In genomic region chr10:104317195-104318095, GRCh38 we compare ENCODE assay signal across 11 cellular contexts. TPM values are rescaled to one million over a fixed set of nuclear protein-coding genes. Genes with fewer than 3 reads are reported as not detected.
DNase-seq lines count a peak whose midpoint lies in the region; ATAC-seq and TF ChIP-seq lines count a peak whose summit lies in the region.
"Had no signal": no experiment of that assay in that cellular context is flagged by ENCODE, and none has a peak within 500 bp of the region (broad histone marks: within the 10 kb centered on the region; RNA-seq: fewer than 3 reads in every experiment).

No MANE protein-coding gene starts in this region.

- no CpG with 5 or more reads among the region's 10 CpGs for WGBS in neuronal stem cell (ENCODE audit: extremely low coverage in 2 of 2, insufficient read length in 2 of 2, insufficient replicate concordance in 1 of 2), 2 donors

- POLR2A ChIA-PET in RWPE1 (lab: Yijun Ruan, JAX; ENCODE audit: low non-redundant PET) = interaction anchor here (0.9 kb wide), 1 partner anchor 10 kb away, joined by 4 read pairs; no protein-coding TSS in a partner anchor

- TF ChIP-seq CTCF in RWPE1 (conservative IDR thresholded peaks at IDR 0.05; ENCODE audit: low read depth) (no peak), glutamatergic neuron (IDR thresholded peaks at IDR 0.05; ENCODE audit: partially characterized antibody, unreplicated experiment) (no peak)

- no peak overlapping the region for H3K4me3 Mint-ChIP-seq in glutamatergic neuron (ENCODE audit: unreplicated experiment)
- no peak overlapping the region for H3K4me3 Mint-ChIP-seq in stimulated activated memory B cell treated with anti-CD40 and anti-IgM and Interleukin-4, amounts not matched to agents 10 μg/mL and 1 μg/mL and 100 μg/mL, for 72 hours
- H3K4me3 Mint-ChIP-seq: activated naive CD8-positive, alpha-beta T cell had no signal

- no peak overlapping the region for H2AFZ ChIP-seq in neuronal stem cell (ENCODE audit: low read length)

- no peak overlapping the region for H2BK12ac ChIP-seq in neuronal stem cell (ENCODE audit: low read length)

- CTCF ChIA-PET in RWPE1 (lab: Yijun Ruan, JAX) = interaction anchor here (0.6 to 2.3 kb wide), 7 partner anchors 10 to 128 kb away, joined by 3 to 11 read pairs (median 4); no protein-coding TSS in a partner anchor

- H3K27me3 Mint-ChIP-seq in glutamatergic neuron (ENCODE audit: unreplicated experiment) = peaks cover 5% of the 10 kb centered on the region
- H3K27me3 Mint-ChIP-seq in stimulated activated memory B cell treated with anti-CD40 and anti-IgM and Interleukin-4, amounts not matched to agents 10 μg/mL and 1 μg/mL and 100 μg/mL, for 72 hours = no peaks in the 10 kb centered on the region
- H3K27me3 Mint-ChIP-seq: activated naive CD8-positive, alpha-beta T cell had no signal

- no peak overlapping the region for H4K8ac ChIP-seq in neuronal stem cell (ENCODE audit: low read depth, low read length)

- DNase-seq in RWPE1 (ENCODE audit: low spot score) (no peak), glutamatergic neuron (no peak), HK-2 (ENCODE audit: unreplicated experiment) (no peak), neuronal stem cell (ENCODE audit: low spot score) (no peak), DMS53 (lab: John Stamatoyannopoulos, UW) (no peak)

- H3K79me1 ChIP-seq in neuronal stem cell (ENCODE audit: low read depth, low read length) = peaks cover 1% of the 10 kb centered on the region

- H3K4me1 ChIP-seq in neuronal stem cell (ENCODE audit: control insufficient read depth in 2 of 2, insufficient read depth in 1 of 2, low read depth in 1 of 2, low read length in 2 of 2) = peaks cover 5 to 6% of the 10 kb centered on the region in 2 donors

- H3K9me3 ChIP-seq in neuronal stem cell (replicated peaks in 1 of 2; ENCODE audit: control insufficient read depth in 2 of 2, insufficient read depth in 1 of 2, low read depth in 1 of 2, low read length in 2 of 2) = no peaks in the 10 kb centered on the region

- H2AK5ac ChIP-seq in neuronal stem cell (ENCODE audit: low read depth, low read length) = no peak overlapping the region

- no peak overlapping the region for H3K4me2 ChIP-seq in neuronal stem cell (ENCODE audit: insufficient read depth, low read length, poor library complexity, severe bottlenecking)
- H3K4me2 ChIP-seq: KMS-11 had no signal

- peaks cover 14% of the 10 kb centered on the region for H3K9me3 Mint-ChIP-seq in glutamatergic neuron (ENCODE audit: unreplicated experiment)
- no peaks in the 10 kb centered on the region for H3K9me3 Mint-ChIP-seq in stimulated activated memory B cell treated with anti-CD40 and anti-IgM and Interleukin-4, amounts not matched to agents 10 μg/mL and 1 μg/mL and 100 μg/mL, for 72 hours

- H3K14ac ChIP-seq in neuronal stem cell (ENCODE audit: low read length) = no peak overlapping the region

- H3K4me1 Mint-ChIP-seq in glutamatergic neuron (ENCODE audit: low read depth, unreplicated experiment) = peaks cover 40% of the 10 kb centered on the region
- peaks cover 60% of the 10 kb centered on the region for H3K4me1 Mint-ChIP-seq in stimulated activated memory B cell treated with anti-CD40 and anti-IgM and Interleukin-4, amounts not matched to agents 10 μg/mL and 1 μg/mL and 100 μg/mL, for 72 hours

- peak overlapping the region; percentile 86 for H3K27ac ChIP-seq in RWPE1
- H3K27ac ChIP-seq in neuronal stem cell (replicated peaks; ENCODE audit: low read length) = no peak overlapping the region
- H3K27ac ChIP-seq: KMS-11 had no signal

- no peak overlapping the region for H4K91ac ChIP-seq in neuronal stem cell (ENCODE audit: low read depth, low read length, poor library complexity)

- no peak overlapping the region for H3K18ac ChIP-seq in neuronal stem cell (ENCODE audit: low read length)

- no peak overlapping the region for H3K4me3 ChIP-seq in neuronal stem cell (ENCODE audit: low read length in 2 of 2)
- H3K4me3 ChIP-seq: lung had no signal

- H2BK5ac ChIP-seq in neuronal stem cell (ENCODE audit: low read length) = no peak overlapping the region

- H3K9ac ChIP-seq in neuronal stem cell (ENCODE audit: low read depth, low read length, poor library complexity) = no peak overlapping the region
- H3K9ac ChIP-seq: KMS-11 had no signal

- peak overlapping the region; percentile 43 for H3K27ac Mint-ChIP-seq in glutamatergic neuron (ENCODE audit: unreplicated experiment)
- H3K27ac Mint-ChIP-seq in stimulated activated memory B cell treated with anti-CD40 and anti-IgM and Interleukin-4, amounts not matched to agents 10 μg/mL and 1 μg/mL and 100 μg/mL, for 72 hours = peak overlapping the region; percentile 67
- H3K27ac Mint-ChIP-seq: activated naive CD8-positive, alpha-beta T cell had no signal

- no peak overlapping the region for H2BK15ac ChIP-seq in neuronal stem cell (ENCODE audit: low read length)

- peaks cover 12 to 62% of the 10 kb centered on the region in 2 donors for H3K36me3 ChIP-seq in neuronal stem cell (replicated peaks in 1 of 2; ENCODE audit: control insufficient read depth in 2 of 2, insufficient read depth in 2 of 2, low read length in 2 of 2)

- H2BK120ac ChIP-seq in neuronal stem cell (ENCODE audit: low read depth, low read length) = no peak overlapping the region

- no peak overlapping the region for H3K23ac ChIP-seq in neuronal stem cell (ENCODE audit: low read depth, low read length, poor library complexity)

- ATAC-seq in GM18909 (IDR thresholded peaks at IDR 0.05; ENCODE audit: poor library complexity, unreplicated experiment) (peak; percentile 34), GM18867 (IDR thresholded peaks at IDR 0.05; ENCODE audit: unreplicated experiment) (no peak)
- no peak for ATAC-seq in stimulated activated memory B cell treated with anti-CD40 and anti-IgM and Interleukin-4, amounts not matched to agents 10 μg/mL and 1 μg/mL and 100 μg/mL, for 72 hours

- H3K36me3 Mint-ChIP-seq in glutamatergic neuron (ENCODE audit: unreplicated experiment) = peaks cover 5% of the 10 kb centered on the region
- H3K36me3 Mint-ChIP-seq in stimulated activated memory B cell treated with anti-CD40 and anti-IgM and Interleukin-4, amounts not matched to agents 10 μg/mL and 1 μg/mL and 100 μg/mL, for 72 hours = peaks cover 16% of the 10 kb centered on the region
- H3K36me3 Mint-ChIP-seq: activated naive CD8-positive, alpha-beta T cell had no signal

- H3K27me3 ChIP-seq in neuronal stem cell (ENCODE audit: control insufficient read depth in 3 of 3, insufficient read depth in 3 of 3, low read depth in 1 of 3, low read length in 3 of 3) = peaks cover 0 to under 1% (median 0%) of the 10 kb centered on the region in 3 experiments

- no peak overlapping the region for H3K4ac ChIP-seq in neuronal stem cell (ENCODE audit: low read length)

RNA-seq across cellular contexts. Expression of gene ITPRIP, which starts 20.8 kb away (rescaled TPM):
- total RNA-seq in glutamatergic neuron (ENCODE audit: unreplicated experiment) = 19.8 TPM
- 2.3 TPM for polyA plus RNA-seq in neuronal stem cell (2013, experiment 1 of 2)
- 2.1 TPM for polyA plus RNA-seq in neuronal stem cell (2013, experiment 2 of 2)

RNA-seq across cellular contexts. Expression of gene CFAP58, which starts 36.2 kb away (rescaled TPM):
- 2.2 TPM for total RNA-seq in glutamatergic neuron (ENCODE audit: unreplicated experiment)
- 0.20 TPM for polyA plus RNA-seq in neuronal stem cell (2013, experiment 1 of 2)
- 0.11 TPM for polyA plus RNA-seq in neuronal stem cell (2013, experiment 2 of 2)

RNA-seq across cellular contexts. Expression of gene GSTO2, which starts 48.5 kb away (rescaled TPM):
- total RNA-seq in glutamatergic neuron (ENCODE audit: unreplicated experiment) = 2.0 TPM
- polyA plus RNA-seq in neuronal stem cell (2013, experiment 1 of 2) = 6.1 TPM
- 5.6 TPM for polyA plus RNA-seq in neuronal stem cell (2013, experiment 2 of 2)
